9 cellular contexts compared by ENCODE assay signal in the genomic region with DNA sequence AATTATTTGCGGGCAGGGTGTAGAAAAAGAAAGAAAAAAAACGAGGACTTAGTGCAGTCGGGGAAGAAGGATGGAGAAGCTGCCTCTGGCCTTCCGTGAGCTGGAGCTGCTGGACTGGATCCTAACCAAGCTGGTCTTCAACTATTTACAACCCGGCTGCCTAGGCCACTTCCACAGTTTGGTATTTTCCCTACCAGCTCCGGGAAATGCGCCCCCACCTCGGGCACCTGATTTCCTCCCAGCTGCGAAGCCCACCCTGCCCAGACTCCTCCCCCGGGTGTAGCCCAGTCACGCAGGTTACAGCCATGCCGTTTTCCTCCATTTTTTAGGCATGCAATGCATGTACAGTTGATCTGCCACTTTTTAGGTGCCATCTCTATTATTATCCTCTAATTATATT. TPM values are rescaled to one million over a fixed set of nuclear protein-coding genes. Genes with fewer than 3 reads are reported as not detected.
DNase-seq lines count a peak whose midpoint lies in the region; ATAC-seq and TF ChIP-seq lines count a peak whose summit lies in the region.
"Had no signal": no experiment of that assay in that cellular context is flagged by ENCODE, and none has a peak within 500 bp of the region (broad histone marks: within the 10 kb centered on the region; RNA-seq: fewer than 3 reads in every experiment).

No MANE protein-coding gene starts in this region.

- no peaks in the 10 kb centered on the region for H3K27me3 Mint-ChIP-seq in activated naive CD4-positive, alpha-beta T cell treated with anti-CD3 and anti-CD28 coated beads, Interleukin-2, amount 50 U/mL, for 24 hours
- H3K27me3 Mint-ChIP-seq in mesothelial cell of epicardium (ENCODE audit: low read depth): no peaks in the 10 kb centered on the region

- H3K27ac Mint-ChIP-seq in activated naive CD4-positive, alpha-beta T cell treated with anti-CD3 and anti-CD28 coated beads, Interleukin-2, amount 50 U/mL, for 24 hours: peak overlapping the region; percentile 90
- H3K27ac Mint-ChIP-seq in mesothelial cell of epicardium: no peak overlapping the region

- peak overlapping the region; percentile 87 for H3K27ac ChIP-seq in KOPT-K1 (ENCODE audit: low read depth, low read length, poor library complexity, severe bottlenecking)

- H3K9me3 ChIP-seq in KOPT-K1 (ENCODE audit: insufficient read depth, low read length, poor library complexity, severe bottlenecking): peaks cover 8% of the 10 kb centered on the region

- peak overlapping the region; percentile 17; the same call in 1 of the 2 replicates for H3K4me3 ChIP-seq in AG09309 (ENCODE audit: control insufficient read depth, low read depth, low read length)

- TF ChIP-seq CTCF in AG09309 (IDR thresholded peaks at IDR 0.05; ENCODE audit: control insufficient read depth, insufficient read depth, low read depth, low read length, missing control alignments) (no peak), mesothelial cell of epicardium (IDR thresholded peaks at IDR 0.05; ENCODE audit: unreplicated experiment) (no peak)

- peak overlapping the region; percentile 82 for H3K4me3 Mint-ChIP-seq in activated naive CD4-positive, alpha-beta T cell treated with anti-CD3 and anti-CD28 coated beads, Interleukin-2, amount 50 U/mL, for 24 hours
- peak overlapping the region; percentile 54 for H3K4me3 Mint-ChIP-seq in mesothelial cell of epicardium

- H3K36me3 ChIP-seq in KOPT-K1 (ENCODE audit: insufficient read depth, low read length): peaks cover 19% of the 10 kb centered on the region

- no peak for ATAC-seq in HG02973 (IDR thresholded peaks at IDR 0.05; ENCODE audit: unreplicated experiment)

- no peak for DNase-seq in AG09309 (ENCODE audit: low read depth)
- peak; percentile 19 to 54 for DNase-seq in mesothelial cell of epicardium (ENCODE audit: low spot score in 2 of 2, unreplicated experiment in 2 of 2)
- DNase-seq in GDM1 (lab: John Stamatoyannopoulos, UW): no peak
- no peak for DNase-seq in activated CD4-positive, CD25-positive, alpha-beta regulatory T cell treated with anti-CD3 and anti-CD28 coated beads, Interleukin-2, amount 50 U/mL, for 72 hours
- no peak for DNase-seq in inferior parietal cortex (ENCODE audit: extremely low spot score)
- DNase-seq: DMS79 treated with DMSO at 0.1 percent for 48 hours had no signal

- peaks cover 11% of the 10 kb centered on the region for H3K36me3 Mint-ChIP-seq in activated naive CD4-positive, alpha-beta T cell treated with anti-CD3 and anti-CD28 coated beads, Interleukin-2, amount 50 U/mL, for 24 hours
- no peaks in the 10 kb centered on the region for H3K36me3 Mint-ChIP-seq in mesothelial cell of epicardium

- peaks cover 73% of the 10 kb centered on the region for H3K4me1 Mint-ChIP-seq in activated naive CD4-positive, alpha-beta T cell treated with anti-CD3 and anti-CD28 coated beads, Interleukin-2, amount 50 U/mL, for 24 hours
- H3K4me1 Mint-ChIP-seq in mesothelial cell of epicardium: peaks cover 3% of the 10 kb centered on the region

- peaks cover 12% of the 10 kb centered on the region for H3K9me3 Mint-ChIP-seq in activated naive CD4-positive, alpha-beta T cell treated with anti-CD3 and anti-CD28 coated beads, Interleukin-2, amount 50 U/mL, for 24 hours
- no peaks in the 10 kb centered on the region for H3K9me3 Mint-ChIP-seq in mesothelial cell of epicardium

RNA-seq across cellular contexts. Expression of a gene that starts 21.2 kb away (rescaled TPM):
- total RNA-seq in mesothelial cell of epicardium: not detected in 3 replicates

Comparison
In these comparisons a context has a peak if more than half of its experiments do, and no peak if none do; other contexts are left out.
1. DNase-seq: peak in mesothelial cell of epicardium (2 of 2); none in AG09309 (single experiment), GDM1 (single experiment), activated CD4-positive, CD25-positive, alpha-beta regulatory T cell treated with anti-CD3 and anti-CD28 coated beads, Interleukin-2, amount 50 U/mL, for 72 hours (single experiment) and inferior parietal cortex (single experiment).